In the genomic region with DNA sequence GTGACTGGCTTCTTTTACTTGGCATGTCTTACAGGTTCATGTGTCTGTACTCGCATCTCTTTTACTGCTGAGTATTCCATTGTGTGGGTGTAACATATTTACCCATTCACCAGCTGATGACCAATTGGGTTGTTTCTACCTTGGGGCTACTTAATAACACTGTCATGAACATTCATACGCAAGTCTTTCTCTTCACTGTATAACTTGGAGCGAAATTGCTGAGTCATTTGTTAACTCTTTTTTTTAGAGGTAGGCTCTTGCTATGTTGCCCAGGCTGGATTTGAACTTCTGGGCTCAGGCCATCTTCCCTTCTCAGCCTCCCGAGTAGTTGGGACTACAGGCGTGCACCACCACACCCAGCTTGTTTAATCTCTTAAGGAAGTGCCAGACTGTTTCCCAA, we compare ENCODE assay signal across 1 cellular context.
TF ChIP-seq lines count a peak whose summit lies in the region.

No MANE protein-coding gene starts in this region.

TF ChIP-seq in K562, 482 proteins besides CTCF, POLR2A, EP300 and RAD21 (continued from another document and continues in another):
- TF ChIP-seq, protein P1, sequence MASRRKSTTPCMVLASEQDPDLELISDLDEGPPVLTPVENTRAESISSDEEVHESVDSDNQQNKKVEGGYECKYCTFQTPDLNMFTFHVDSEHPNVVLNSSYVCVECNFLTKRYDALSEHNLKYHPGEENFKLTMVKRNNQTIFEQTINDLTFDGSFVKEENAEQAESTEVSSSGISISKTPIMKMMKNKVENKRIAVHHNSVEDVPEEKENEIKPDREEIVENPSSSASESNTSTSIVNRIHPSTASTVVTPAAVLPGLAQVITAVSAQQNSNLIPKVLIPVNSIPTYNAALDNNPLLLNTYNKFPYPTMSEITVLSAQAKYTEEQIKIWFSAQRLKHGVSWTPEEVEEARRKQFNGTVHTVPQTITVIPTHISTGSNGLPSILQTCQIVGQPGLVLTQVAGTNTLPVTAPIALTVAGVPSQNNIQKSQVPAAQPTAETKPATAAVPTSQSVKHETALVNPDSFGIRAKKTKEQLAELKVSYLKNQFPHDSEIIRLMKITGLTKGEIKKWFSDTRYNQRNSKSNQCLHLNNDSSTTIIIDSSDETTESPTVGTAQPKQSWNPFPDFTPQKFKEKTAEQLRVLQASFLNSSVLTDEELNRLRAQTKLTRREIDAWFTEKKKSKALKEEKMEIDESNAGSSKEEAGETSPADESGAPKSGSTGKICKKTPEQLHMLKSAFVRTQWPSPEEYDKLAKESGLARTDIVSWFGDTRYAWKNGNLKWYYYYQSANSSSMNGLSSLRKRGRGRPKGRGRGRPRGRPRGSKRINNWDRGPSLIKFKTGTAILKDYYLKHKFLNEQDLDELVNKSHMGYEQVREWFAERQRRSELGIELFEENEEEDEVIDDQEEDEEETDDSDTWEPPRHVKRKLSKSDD (conservative IDR thresholded peaks at IDR 0.05; ENCODE audit: low read length), result no peak
- TF ChIP-seq SAFB (IDR thresholded peaks at IDR 0.05; ENCODE audit: borderline replicate concordance, low read depth, low read length), result no peak
- no peak for TF ChIP-seq HNRNPLL (IDR thresholded peaks at IDR 0.05; ENCODE audit: low read depth, low read length, poor library complexity, severe bottlenecking)
- no peak for TF ChIP-seq ZNF140 (CRISPR knock-in tag; IDR thresholded peaks at IDR 0.05)
- TF ChIP-seq, protein P2, sequence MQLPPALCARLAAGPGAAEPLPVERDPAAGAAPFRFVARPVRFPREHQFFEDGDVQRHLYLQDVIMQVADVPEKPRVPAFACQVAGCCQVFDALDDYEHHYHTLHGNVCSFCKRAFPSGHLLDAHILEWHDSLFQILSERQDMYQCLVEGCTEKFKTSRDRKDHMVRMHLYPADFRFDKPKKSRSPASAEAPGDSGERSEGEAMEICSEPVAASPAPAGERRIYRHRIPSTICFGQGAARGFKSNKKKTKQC (CRISPR knock-in tag; IDR thresholded peaks at IDR 0.05), result no peak
- TF ChIP-seq, protein P3, sequence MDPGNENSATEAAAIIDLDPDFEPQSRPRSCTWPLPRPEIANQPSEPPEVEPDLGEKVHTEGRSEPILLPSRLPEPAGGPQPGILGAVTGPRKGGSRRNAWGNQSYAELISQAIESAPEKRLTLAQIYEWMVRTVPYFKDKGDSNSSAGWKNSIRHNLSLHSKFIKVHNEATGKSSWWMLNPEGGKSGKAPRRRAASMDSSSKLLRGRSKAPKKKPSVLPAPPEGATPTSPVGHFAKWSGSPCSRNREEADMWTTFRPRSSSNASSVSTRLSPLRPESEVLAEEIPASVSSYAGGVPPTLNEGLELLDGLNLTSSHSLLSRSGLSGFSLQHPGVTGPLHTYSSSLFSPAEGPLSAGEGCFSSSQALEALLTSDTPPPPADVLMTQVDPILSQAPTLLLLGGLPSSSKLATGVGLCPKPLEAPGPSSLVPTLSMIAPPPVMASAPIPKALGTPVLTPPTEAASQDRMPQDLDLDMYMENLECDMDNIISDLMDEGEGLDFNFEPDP (CRISPR knock-in tag; IDR thresholded peaks at IDR 0.05), result no peak
- no peak for TF ChIP-seq ZFX (CRISPR knock-in tag; IDR thresholded peaks at IDR 0.05)
- TF ChIP-seq, protein P4, sequence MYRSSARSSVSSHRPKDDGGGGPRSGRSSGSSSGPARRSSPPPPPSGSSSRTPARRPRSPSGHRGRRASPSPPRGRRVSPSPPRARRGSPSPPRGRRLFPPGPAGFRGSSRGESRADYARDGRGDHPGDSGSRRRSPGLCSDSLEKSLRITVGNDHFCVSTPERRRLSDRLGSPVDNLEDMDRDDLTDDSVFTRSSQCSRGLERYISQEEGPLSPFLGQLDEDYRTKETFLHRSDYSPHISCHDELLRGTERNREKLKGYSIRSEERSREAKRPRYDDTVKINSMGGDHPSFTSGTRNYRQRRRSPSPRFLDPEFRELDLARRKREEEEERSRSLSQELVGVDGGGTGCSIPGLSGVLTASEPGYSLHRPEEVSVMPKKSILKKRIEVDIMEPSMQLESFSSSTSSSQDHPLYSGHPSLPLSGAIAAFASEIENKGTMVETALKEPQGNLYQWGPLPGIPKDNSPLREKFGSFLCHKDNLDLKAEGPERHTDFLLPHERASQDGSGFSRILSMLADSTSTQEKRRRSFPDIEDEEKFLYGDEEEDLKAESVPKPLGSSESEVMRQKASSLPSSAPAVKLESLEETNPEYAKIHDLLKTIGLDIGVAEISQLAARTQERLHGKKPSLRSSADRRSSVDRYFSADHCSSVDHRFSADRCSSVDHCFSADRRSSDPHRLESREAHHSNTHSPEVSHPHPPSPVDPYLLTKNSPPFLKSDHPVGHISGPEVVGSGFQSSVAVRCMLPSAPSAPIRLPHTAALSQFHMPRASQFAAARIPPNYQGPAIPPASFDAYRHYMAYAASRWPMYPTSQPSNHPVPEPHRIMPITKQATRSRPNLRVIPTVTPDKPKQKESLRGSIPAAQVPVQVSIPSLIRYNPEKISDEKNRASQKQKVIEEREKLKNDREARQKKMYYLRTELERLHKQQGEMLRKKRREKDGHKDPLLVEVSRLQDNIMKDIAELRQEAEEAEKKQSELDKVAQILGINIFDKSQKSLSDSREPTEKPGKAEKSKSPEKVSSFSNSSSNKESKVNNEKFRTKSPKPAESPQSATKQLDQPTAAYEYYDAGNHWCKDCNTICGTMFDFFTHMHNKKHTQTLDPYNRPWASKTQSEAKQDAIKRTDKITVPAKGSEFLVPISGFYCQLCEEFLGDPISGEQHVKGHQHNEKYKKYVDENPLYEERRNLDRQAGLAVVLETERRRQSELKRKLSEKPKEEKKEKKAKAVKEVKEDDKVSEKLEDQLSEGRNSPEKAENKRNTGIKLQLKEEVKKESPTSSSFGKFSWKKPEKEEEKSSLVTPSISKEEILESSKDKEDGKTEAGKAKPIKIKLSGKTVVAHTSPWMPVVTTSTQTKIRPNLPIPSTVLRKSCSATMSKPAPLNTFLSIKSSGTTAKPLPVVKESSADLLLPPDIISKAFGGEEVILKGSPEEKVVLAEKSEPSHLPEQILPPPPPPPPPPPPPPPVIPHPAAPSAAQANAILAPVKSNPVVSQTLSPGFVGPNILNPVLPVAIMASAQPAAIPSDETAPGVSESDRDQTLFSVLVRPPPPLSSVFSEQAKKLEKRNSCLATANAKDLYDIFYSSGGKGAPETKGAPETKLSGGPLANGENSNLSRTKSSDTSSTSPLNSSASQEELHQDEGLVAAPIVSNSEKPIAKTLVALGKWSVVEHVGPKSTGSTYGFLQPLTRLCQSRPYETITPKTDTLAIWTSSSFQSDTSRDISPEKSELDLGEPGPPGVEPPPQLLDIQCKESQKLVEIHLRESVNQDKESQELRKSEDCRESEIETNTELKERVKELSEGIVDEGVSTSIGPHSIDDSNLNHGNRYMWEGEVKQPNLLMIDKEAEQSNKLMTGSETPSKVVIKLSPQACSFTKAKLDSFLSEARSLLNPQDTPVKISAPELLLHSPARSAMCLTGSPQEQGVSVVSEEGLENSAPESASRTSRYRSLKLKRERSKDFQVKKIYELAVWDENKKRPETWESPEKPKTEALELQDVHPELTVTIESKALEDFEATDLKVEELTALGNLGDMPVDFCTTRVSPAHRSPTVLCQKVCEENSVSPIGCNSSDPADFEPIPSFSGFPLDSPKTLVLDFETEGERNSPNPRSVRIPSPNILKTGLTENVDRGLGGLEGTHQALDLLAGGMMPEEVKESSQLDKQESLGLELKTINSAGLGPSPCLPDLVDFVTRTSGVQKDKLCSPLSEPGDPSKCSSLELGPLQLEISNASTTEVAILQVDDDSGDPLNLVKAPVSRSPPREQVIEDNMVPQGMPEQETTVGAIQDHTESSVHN (IDR thresholded peaks at IDR 0.05; ENCODE audit: borderline replicate concordance in 1 of 2, low read depth in 1 of 2), result no peak
- TF ChIP-seq ILK (tag; IDR thresholded peaks at IDR 0.05; ENCODE audit: borderline replicate concordance, low read depth), result no peak
- TF ChIP-seq SMAD4 (CRISPR knock-in tag; conservative IDR thresholded peaks at IDR 0.05), result 0 out of 2 replicates have a peak, but pooled peaks have one; percentile 33
- 0 out of 2 replicates have a peak, but pooled peaks have one; percentile 50 for TF ChIP-seq SMARCA5 (IDR thresholded peaks at IDR 0.05)
- TF ChIP-seq, protein P5, sequence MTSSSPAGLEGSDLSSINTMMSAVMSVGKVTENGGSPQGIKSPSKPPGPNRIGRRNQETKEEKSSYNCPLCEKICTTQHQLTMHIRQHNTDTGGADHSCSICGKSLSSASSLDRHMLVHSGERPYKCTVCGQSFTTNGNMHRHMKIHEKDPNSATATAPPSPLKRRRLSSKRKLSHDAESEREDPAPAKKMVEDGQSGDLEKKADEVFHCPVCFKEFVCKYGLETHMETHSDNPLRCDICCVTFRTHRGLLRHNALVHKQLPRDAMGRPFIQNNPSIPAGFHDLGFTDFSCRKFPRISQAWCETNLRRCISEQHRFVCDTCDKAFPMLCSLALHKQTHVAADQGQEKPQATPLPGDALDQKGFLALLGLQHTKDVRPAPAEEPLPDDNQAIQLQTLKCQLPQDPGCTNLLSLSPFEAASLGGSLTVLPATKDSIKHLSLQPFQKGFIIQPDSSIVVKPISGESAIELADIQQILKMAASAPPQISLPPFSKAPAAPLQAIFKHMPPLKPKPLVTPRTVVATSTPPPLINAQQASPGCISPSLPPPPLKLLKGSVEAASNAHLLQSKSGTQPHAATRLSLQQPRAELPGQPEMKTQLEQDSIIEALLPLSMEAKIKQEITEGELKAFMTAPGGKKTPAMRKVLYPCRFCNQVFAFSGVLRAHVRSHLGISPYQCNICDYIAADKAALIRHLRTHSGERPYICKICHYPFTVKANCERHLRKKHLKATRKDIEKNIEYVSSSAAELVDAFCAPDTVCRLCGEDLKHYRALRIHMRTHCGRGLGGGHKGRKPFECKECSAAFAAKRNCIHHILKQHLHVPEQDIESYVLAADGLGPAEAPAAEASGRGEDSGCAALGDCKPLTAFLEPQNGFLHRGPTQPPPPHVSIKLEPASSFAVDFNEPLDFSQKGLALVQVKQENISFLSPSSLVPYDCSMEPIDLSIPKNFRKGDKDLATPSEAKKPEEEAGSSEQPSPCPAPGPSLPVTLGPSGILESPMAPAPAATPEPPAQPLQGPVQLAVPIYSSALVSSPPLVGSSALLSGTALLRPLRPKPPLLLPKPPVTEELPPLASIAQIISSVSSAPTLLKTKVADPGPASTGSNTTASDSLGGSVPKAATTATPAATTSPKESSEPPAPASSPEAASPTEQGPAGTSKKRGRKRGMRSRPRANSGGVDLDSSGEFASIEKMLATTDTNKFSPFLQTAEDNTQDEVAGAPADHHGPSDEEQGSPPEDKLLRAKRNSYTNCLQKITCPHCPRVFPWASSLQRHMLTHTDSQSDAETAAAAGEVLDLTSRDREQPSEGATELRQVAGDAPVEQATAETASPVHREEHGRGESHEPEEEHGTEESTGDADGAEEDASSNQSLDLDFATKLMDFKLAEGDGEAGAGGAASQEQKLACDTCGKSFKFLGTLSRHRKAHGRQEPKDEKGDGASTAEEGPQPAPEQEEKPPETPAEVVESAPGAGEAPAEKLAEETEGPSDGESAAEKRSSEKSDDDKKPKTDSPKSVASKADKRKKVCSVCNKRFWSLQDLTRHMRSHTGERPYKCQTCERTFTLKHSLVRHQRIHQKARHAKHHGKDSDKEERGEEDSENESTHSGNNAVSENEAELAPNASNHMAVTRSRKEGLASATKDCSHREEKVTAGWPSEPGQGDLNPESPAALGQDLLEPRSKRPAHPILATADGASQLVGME (CRISPR knock-in tag; IDR thresholded peaks at IDR 0.05), result no peak
- no peak for TF ChIP-seq SMAD2 (IDR thresholded peaks at IDR 0.05; ENCODE audit: low read depth, low read length)
- TF ChIP-seq, protein P6, sequence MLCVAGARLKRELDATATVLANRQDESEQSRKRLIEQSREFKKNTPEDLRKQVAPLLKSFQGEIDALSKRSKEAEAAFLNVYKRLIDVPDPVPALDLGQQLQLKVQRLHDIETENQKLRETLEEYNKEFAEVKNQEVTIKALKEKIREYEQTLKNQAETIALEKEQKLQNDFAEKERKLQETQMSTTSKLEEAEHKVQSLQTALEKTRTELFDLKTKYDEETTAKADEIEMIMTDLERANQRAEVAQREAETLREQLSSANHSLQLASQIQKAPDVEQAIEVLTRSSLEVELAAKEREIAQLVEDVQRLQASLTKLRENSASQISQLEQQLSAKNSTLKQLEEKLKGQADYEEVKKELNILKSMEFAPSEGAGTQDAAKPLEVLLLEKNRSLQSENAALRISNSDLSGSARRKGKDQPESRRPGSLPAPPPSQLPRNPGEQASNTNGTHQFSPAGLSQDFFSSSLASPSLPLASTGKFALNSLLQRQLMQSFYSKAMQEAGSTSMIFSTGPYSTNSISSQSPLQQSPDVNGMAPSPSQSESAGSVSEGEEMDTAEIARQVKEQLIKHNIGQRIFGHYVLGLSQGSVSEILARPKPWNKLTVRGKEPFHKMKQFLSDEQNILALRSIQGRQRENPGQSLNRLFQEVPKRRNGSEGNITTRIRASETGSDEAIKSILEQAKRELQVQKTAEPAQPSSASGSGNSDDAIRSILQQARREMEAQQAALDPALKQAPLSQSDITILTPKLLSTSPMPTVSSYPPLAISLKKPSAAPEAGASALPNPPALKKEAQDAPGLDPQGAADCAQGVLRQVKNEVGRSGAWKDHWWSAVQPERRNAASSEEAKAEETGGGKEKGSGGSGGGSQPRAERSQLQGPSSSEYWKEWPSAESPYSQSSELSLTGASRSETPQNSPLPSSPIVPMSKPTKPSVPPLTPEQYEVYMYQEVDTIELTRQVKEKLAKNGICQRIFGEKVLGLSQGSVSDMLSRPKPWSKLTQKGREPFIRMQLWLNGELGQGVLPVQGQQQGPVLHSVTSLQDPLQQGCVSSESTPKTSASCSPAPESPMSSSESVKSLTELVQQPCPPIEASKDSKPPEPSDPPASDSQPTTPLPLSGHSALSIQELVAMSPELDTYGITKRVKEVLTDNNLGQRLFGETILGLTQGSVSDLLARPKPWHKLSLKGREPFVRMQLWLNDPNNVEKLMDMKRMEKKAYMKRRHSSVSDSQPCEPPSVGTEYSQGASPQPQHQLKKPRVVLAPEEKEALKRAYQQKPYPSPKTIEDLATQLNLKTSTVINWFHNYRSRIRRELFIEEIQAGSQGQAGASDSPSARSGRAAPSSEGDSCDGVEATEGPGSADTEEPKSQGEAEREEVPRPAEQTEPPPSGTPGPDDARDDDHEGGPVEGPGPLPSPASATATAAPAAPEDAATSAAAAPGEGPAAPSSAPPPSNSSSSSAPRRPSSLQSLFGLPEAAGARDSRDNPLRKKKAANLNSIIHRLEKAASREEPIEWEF (CRISPR knock-in tag; IDR thresholded peaks at IDR 0.05), result no peak
- TF ChIP-seq RUNX1 (IDR thresholded peaks at IDR 0.05; ENCODE audit: low read depth), result no peak
- no peak for TF ChIP-seq SREBF2 (CRISPR knock-in tag; IDR thresholded peaks at IDR 0.05)
- TF ChIP-seq, protein P7, sequence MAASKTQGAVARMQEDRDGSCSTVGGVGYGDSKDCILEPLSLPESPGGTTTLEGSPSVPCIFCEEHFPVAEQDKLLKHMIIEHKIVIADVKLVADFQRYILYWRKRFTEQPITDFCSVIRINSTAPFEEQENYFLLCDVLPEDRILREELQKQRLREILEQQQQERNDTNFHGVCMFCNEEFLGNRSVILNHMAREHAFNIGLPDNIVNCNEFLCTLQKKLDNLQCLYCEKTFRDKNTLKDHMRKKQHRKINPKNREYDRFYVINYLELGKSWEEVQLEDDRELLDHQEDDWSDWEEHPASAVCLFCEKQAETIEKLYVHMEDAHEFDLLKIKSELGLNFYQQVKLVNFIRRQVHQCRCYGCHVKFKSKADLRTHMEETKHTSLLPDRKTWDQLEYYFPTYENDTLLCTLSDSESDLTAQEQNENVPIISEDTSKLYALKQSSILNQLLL (CRISPR knock-in tag; IDR thresholded peaks at IDR 0.05; ENCODE audit: borderline replicate concordance), result no peak
- no peak for TF ChIP-seq EHMT2 (IDR thresholded peaks at IDR 0.05)
- peak; percentile 48; the same call in 1 of the 2 replicates for TF ChIP-seq ZNF384 (IDR thresholded peaks at IDR 0.05; ENCODE audit: low read depth, low read length)
- TF ChIP-seq SUPT5H (IDR thresholded peaks at IDR 0.05), result no peak
- no peak for TF ChIP-seq STAT5B (CRISPR knock-in tag; IDR thresholded peaks at IDR 0.05)
